In genomic region chr1:194857413-194857812, GRCh38 we compare ENCODE assay signal across 7 cellular contexts.
"Had no signal": no experiment of that assay in that cellular context is flagged by ENCODE, and none has a peak within 500 bp of the region (broad histone marks: within the 10 kb centered on the region; RNA-seq: fewer than 3 reads in every experiment).

No MANE protein-coding gene starts in this region.

- H3K27me3 Mint-ChIP-seq: IgD-negative memory B cell had no signal

- H3K4me1 Mint-ChIP-seq: IgD-negative memory B cell had no signal

- H3K27ac ChIP-seq: HL-60 had no signal

- H3K27ac Mint-ChIP-seq: IgD-negative memory B cell had no signal

- FAIRE-seq: HepG2, HTR-8/SVneo had no signal

- DNase-seq: IMR-90, KBM-7, KG1 had no signal

- H3K4me3 Mint-ChIP-seq: IgD-negative memory B cell had no signal

- H3K36me3 Mint-ChIP-seq: IgD-negative memory B cell had no signal

- ATAC-seq: HepG2 had no signal
